ENCODE assay signal across 1 cellular context in genomic region chr22:19723165-19723989, GRCh38.
TF ChIP-seq lines count a peak whose summit lies in the region.

Gene GP1BB (plus strand): TSS chr22:19723539. CDS start chr22:19723570, 31 bp downstream.

TF ChIP-seq in HepG2, 621 proteins besides CTCF, POLR2A, EP300 and RAD21 (continued from another document and continues in another):
- TF ChIP-seq ETV5 (CRISPR knock-in tag; IDR thresholded peaks at IDR 0.05; ENCODE audit: borderline replicate concordance) (no peak), ZNF776 (CRISPR knock-in tag; IDR thresholded peaks at IDR 0.05) (no peak; the same call in 1 of the 2 replicates), ZMAT3 (CRISPR knock-in tag; conservative IDR thresholded peaks at IDR 0.05) (peak; percentile 38; the same call in 1 of the 2 replicates), ZNF232 (CRISPR knock-in tag; IDR thresholded peaks at IDR 0.05; ENCODE audit: borderline replicate concordance) (no peak), TRIM24 (CRISPR knock-in tag; IDR thresholded peaks at IDR 0.05) (no peak), CCAR2 (optimal IDR thresholded peaks at IDR 0.05; ENCODE audit: low read depth, low read length) (no peak), DDIT3 (CRISPR knock-in tag; IDR thresholded peaks at IDR 0.05) (no peak), MAX (IDR thresholded peaks at IDR 0.05) (peak; percentile 70), ZBTB43 (CRISPR knock-in tag; conservative IDR thresholded peaks at IDR 0.05) (0 out of 2 replicates have a peak, but pooled peaks have one; percentile 33), ERF (CRISPR knock-in tag; IDR thresholded peaks at IDR 0.05) (no peak; the same call in 1 of the 2 replicates), EED (CRISPR knock-in tag; IDR thresholded peaks at IDR 0.05) (no peak; the same call in 1 of the 2 replicates), HNRNPK (IDR thresholded peaks at IDR 0.05; ENCODE audit: low read depth, low read length, poor library complexity, severe bottlenecking) (peak; percentile 30), GMEB1 (CRISPR knock-in tag; IDR thresholded peaks at IDR 0.05; ENCODE audit: borderline replicate concordance) (no peak), PCBP2 (optimal IDR thresholded peaks at IDR 0.05; ENCODE audit: low read depth, low read length, poor library complexity, severe bottlenecking) (no peak), ZZZ3 (CRISPR knock-in tag; IDR thresholded peaks at IDR 0.05; ENCODE audit: borderline replicate concordance) (0 out of 2 replicates have a peak, but pooled peaks have one; percentile 44), HNRNPUL1 (IDR thresholded peaks at IDR 0.05; ENCODE audit: low read depth, low read length) (no peak), HOXA7 (CRISPR knock-in tag; IDR thresholded peaks at IDR 0.05) (no peak), EZH2 (conservative IDR thresholded peaks at IDR 0.05; ENCODE audit: low read depth, low read length) (no peak), BATF2 (CRISPR knock-in tag; IDR thresholded peaks at IDR 0.05) (0 out of 2 replicates have a peak, but pooled peaks have one; percentile 70), REL (CRISPR knock-in tag; conservative IDR thresholded peaks at IDR 0.05) (no peak), HOXA9 (CRISPR knock-in tag; IDR thresholded peaks at IDR 0.05; ENCODE audit: borderline replicate concordance) (peak; percentile 63; the same call in 1 of the 2 replicates), KLF12 (CRISPR knock-in tag; IDR thresholded peaks at IDR 0.05; ENCODE audit: borderline replicate concordance) (no peak), NR1H2 (CRISPR knock-in tag; IDR thresholded peaks at IDR 0.05; ENCODE audit: borderline replicate concordance, low read depth) (no peak), CHD2 (IDR thresholded peaks at IDR 0.05; ENCODE audit: low read depth, low read length) (no peak), ZGPAT (CRISPR knock-in tag; IDR thresholded peaks at IDR 0.05) (peak; percentile 47; the same call in 1 of the 2 replicates), IRF1 (CRISPR knock-in tag; IDR thresholded peaks at IDR 0.05; ENCODE audit: low read depth) (peak; percentile 45; the same call in 1 of the 2 replicates), ZNF574 (CRISPR knock-in tag; IDR thresholded peaks at IDR 0.05) (peak; percentile 55; the same call in 1 of the 2 replicates), PPARG (CRISPR knock-in tag; conservative IDR thresholded peaks at IDR 0.05) (no peak), ZNF234 (CRISPR knock-in tag; conservative IDR thresholded peaks at IDR 0.05) (no peak), TOE1 (CRISPR knock-in tag; IDR thresholded peaks at IDR 0.05) (no peak), TFDP2 (CRISPR knock-in tag; IDR thresholded peaks at IDR 0.05) (peak; percentile 41; the same call in 1 of the 2 replicates), TCF7 (IDR thresholded peaks at IDR 0.05; ENCODE audit: low read depth) (no peak), PRDM10 (CRISPR knock-in tag; IDR thresholded peaks at IDR 0.05; ENCODE audit: low read depth) (no peak), SP1 (IDR thresholded peaks at IDR 0.05) (no peak), SP1 (CRISPR knock-in tag; IDR thresholded peaks at IDR 0.05) (no peak), SAP130 (CRISPR knock-in tag; IDR thresholded peaks at IDR 0.05; ENCODE audit: low read depth) (peak; percentile 26), HBP1 (CRISPR knock-in tag; IDR thresholded peaks at IDR 0.05; ENCODE audit: low read depth) (no peak), RBAK (CRISPR knock-in tag; IDR thresholded peaks at IDR 0.05) (no peak), ZNF670 (CRISPR knock-in tag; IDR thresholded peaks at IDR 0.05; ENCODE audit: borderline replicate concordance) (0 out of 2 replicates have a peak, but pooled peaks have one; percentile 21), ZNF530 (CRISPR knock-in tag; IDR thresholded peaks at IDR 0.05; ENCODE audit: low read depth) (no peak), ZNF225 (CRISPR knock-in tag; IDR thresholded peaks at IDR 0.05) (0 out of 2 replicates have a peak, but pooled peaks have one; percentile 45), JUND (CRISPR knock-in tag; IDR thresholded peaks at IDR 0.05) (no peak), BRD4 (CRISPR knock-in tag; IDR thresholded peaks at IDR 0.05) (no peak), CBX5 (CRISPR knock-in tag; IDR thresholded peaks at IDR 0.05; ENCODE audit: borderline replicate concordance) (0 out of 2 replicates have a peak, but pooled peaks have one; percentile 13), ZBTB26 (CRISPR knock-in tag; IDR thresholded peaks at IDR 0.05; ENCODE audit: borderline replicate concordance) (no peak), FOXK1 (CRISPR knock-in tag; IDR thresholded peaks at IDR 0.05; ENCODE audit: borderline replicate concordance, low read depth) (no peak), NFYB (CRISPR knock-in tag; IDR thresholded peaks at IDR 0.05) (no peak), ZNF564 (CRISPR knock-in tag; IDR thresholded peaks at IDR 0.05) (no peak)
